In genomic region chr7:26151953-26152781, GRCh38 we compare ENCODE assay signal across 8 cellular contexts. TPM values are rescaled to one million over a fixed set of nuclear protein-coding genes. Genes with fewer than 3 reads are reported as not detected.
DNase-seq lines count a peak whose midpoint lies in the region; ATAC-seq and TF ChIP-seq lines count a peak whose summit lies in the region.

Gene NFE2L3 (plus strand): TSS chr7:26152198. CDS start chr7:26152499, 301 bp downstream.

- H3K36me3 Mint-ChIP-seq in IgD-negative memory B cell (peaks cover 2% of the 10 kb centered on the region), neural crest cell (ENCODE audit: low read depth) (no peaks in the 10 kb centered on the region)

- H3K9me3 Mint-ChIP-seq in IgD-negative memory B cell (no peaks in the 10 kb centered on the region), neural crest cell (no peaks in the 10 kb centered on the region)
- H3K9me3 Mint-ChIP-seq in stimulated activated naive CD8-positive, alpha-beta T cell treated with anti-CD3 and anti-CD28 coated beads, Interleukin-15, amount 100 ng/mL, for 72 hours: no peaks in the 10 kb centered on the region

- H3K27ac Mint-ChIP-seq in IgD-negative memory B cell: peak within 1 kb of the TSS; percentile 81 to 97 (median 84)
- no peak within 1 kb of the TSS for H3K27ac Mint-ChIP-seq in neural crest cell (ENCODE audit: unreplicated experiment)
- H3K27ac Mint-ChIP-seq in stimulated activated naive CD8-positive, alpha-beta T cell treated with anti-CD3 and anti-CD28 coated beads, Interleukin-15, amount 100 ng/mL, for 72 hours: peak within 1 kb of the TSS; percentile 95 to 97

- no peaks in the 10 kb centered on the region for H3K27me3 Mint-ChIP-seq in IgD-negative memory B cell
- peaks cover 63% of the 10 kb centered on the region for H3K27me3 Mint-ChIP-seq in neural crest cell (ENCODE audit: low read depth)
- H3K27me3 Mint-ChIP-seq in stimulated activated naive CD8-positive, alpha-beta T cell treated with anti-CD3 and anti-CD28 coated beads, Interleukin-15, amount 100 ng/mL, for 72 hours: no peaks in the 10 kb centered on the region

- peak; percentile 87 for DNase-seq in DMS153 treated with DMSO at 0.1 percent for 48 hours (lab: John Stamatoyannopoulos, UW; ENCODE audit: unreplicated experiment)
- DNase-seq in RPMI8226: peak; percentile 95
- peak; percentile 58 to 77 for DNase-seq in activated T-helper 1 cell treated with anti-CD3 and anti-CD28 coated beads, Interleukin-2, amount 50 U/mL, for 16 hours (ENCODE audit: low read depth in 1 of 2, low spot score in 1 of 2)
- peak; percentile 27 for DNase-seq in fibroblast of the conjunctiva (ENCODE audit: low read depth)
- DNase-seq in neural crest cell (ENCODE audit: low read depth, low spot score): peak; percentile 65
- DNase-seq in stimulated activated naive CD8-positive, alpha-beta T cell treated with anti-CD3 and anti-CD28 coated beads, Interleukin-15, amount 100 ng/mL, for 72 hours: peak; percentile 84 to 85

- peak within 1 kb of the TSS; percentile 91 to 99 (median 94) for H3K4me3 Mint-ChIP-seq in IgD-negative memory B cell
- peak within 1 kb of the TSS; percentile 83 for H3K4me3 Mint-ChIP-seq in neural crest cell
- H3K4me3 Mint-ChIP-seq in stimulated activated naive CD8-positive, alpha-beta T cell treated with anti-CD3 and anti-CD28 coated beads, Interleukin-15, amount 100 ng/mL, for 72 hours: peak within 1 kb of the TSS; percentile 90 to 98

- peaks cover 16 to 43% (median 37%) of the 10 kb centered on the region in 3 donors for H3K4me1 Mint-ChIP-seq in IgD-negative memory B cell
- peaks cover 22% of the 10 kb centered on the region for H3K4me1 Mint-ChIP-seq in neural crest cell
- peaks cover 52% of the 10 kb centered on the region for H3K4me1 Mint-ChIP-seq in stimulated activated naive CD8-positive, alpha-beta T cell treated with anti-CD3 and anti-CD28 coated beads, Interleukin-15, amount 100 ng/mL, for 72 hours

- peak; percentile 72 for ATAC-seq in GM21528 (IDR thresholded peaks at IDR 0.05; ENCODE audit: low FRiP score, unreplicated experiment)
- ATAC-seq in stimulated activated naive CD8-positive, alpha-beta T cell treated with anti-CD3 and anti-CD28 coated beads, Interleukin-15, amount 100 ng/mL, for 72 hours: peak; percentile 67

- peak; percentile 17 for TF ChIP-seq CTCF in neural crest cell (conservative IDR thresholded peaks at IDR 0.05)

RNA-seq across cellular contexts. Expression of gene NFE2L3, which starts in this region (rescaled TPM):
- 4.9 TPM for polyA plus RNA-seq in IgD-negative memory B cell
- total RNA-seq in neural crest cell: 2.4 and 3.5 TPM in 2 replicates

Comparison
In these comparisons a context has a peak if more than half of its experiments do, and no peak if none do; other contexts are left out.
1. Peak in every context shown above with its lines: DNase-seq and ATAC-seq.
2. DNase-seq: peak in every context shown above with its lines; median percentile 95 in RPMI8226; 87 in DMS153 treated with DMSO at 0.1 percent for 48 hours; 84 in stimulated activated naive CD8-positive, alpha-beta T cell treated with anti-CD3 and anti-CD28 coated beads, Interleukin-15, amount 100 ng/mL, for 72 hours; 68 in activated T-helper 1 cell treated with anti-CD3 and anti-CD28 coated beads, Interleukin-2, amount 50 U/mL, for 16 hours; 65 in neural crest cell; 27 in fibroblast of the conjunctiva.